1 cellular context compared by ENCODE assay signal in genomic region chr10:114816308-114816707, GRCh38.
TF ChIP-seq lines count a peak whose summit lies in the region.

No MANE protein-coding gene starts in this region.

TF ChIP-seq in HCT116, 20 proteins besides CTCF, POLR2A, EP300 and RAD21:
- TF ChIP-seq ZFX (IDR thresholded peaks at IDR 0.05): no peak
- TF ChIP-seq EZH2 (IDR thresholded peaks at IDR 0.05): no peak
- no peak for TF ChIP-seq POLR2AphosphoS5 (IDR thresholded peaks at IDR 0.05; ENCODE audit: low read depth, low read length)
- no peak for TF ChIP-seq CEBPB (IDR thresholded peaks at IDR 0.05; ENCODE audit: low read depth)
- TF ChIP-seq JUND (IDR thresholded peaks at IDR 0.05): no peak
- no peak for TF ChIP-seq YY1 (IDR thresholded peaks at IDR 0.05; ENCODE audit: extremely low read depth, insufficient replicate concordance, low read depth, low read length)
- no peak for TF ChIP-seq ELF1 (IDR thresholded peaks at IDR 0.05; ENCODE audit: borderline replicate concordance, low read depth)
- TF ChIP-seq CBX3 (IDR thresholded peaks at IDR 0.05; ENCODE audit: low read depth): no peak
- TF ChIP-seq EGR1 (IDR thresholded peaks at IDR 0.05; ENCODE audit: low read depth): no peak
- no peak for TF ChIP-seq EZH2phosphoT487 (IDR thresholded peaks at IDR 0.05; ENCODE audit: borderline replicate concordance)
- no peak for TF ChIP-seq REST (IDR thresholded peaks at IDR 0.05; ENCODE audit: low read depth)
TF ChIP-seq in HCT116: peak in this region for 0.
